Comparison of ENCODE assay signal across 26 cellular contexts in genomic region chr4:187685247-187685646, GRCh38.
DNase-seq lines count a peak whose midpoint lies in the region; ATAC-seq and TF ChIP-seq lines count a peak whose summit lies in the region.
"Had no signal": no experiment of that assay in that cellular context is flagged by ENCODE, and none has a peak within 500 bp of the region (broad histone marks: within the 10 kb centered on the region; RNA-seq: fewer than 3 reads in every experiment).

No MANE protein-coding gene starts in this region.

- no peaks in the 10 kb centered on the region for H3K9me3 Mint-ChIP-seq in MCF 10A (ENCODE audit: unreplicated experiment)
- H3K9me3 Mint-ChIP-seq: GM23338 had no signal

- no peak for TF ChIP-seq CTCF in MCF 10A (IDR thresholded peaks at IDR 0.05; ENCODE audit: unreplicated experiment)
- no peak for TF ChIP-seq CTCF in breast epithelium (IDR thresholded peaks at IDR 0.05)

- DNase-seq in MCF 10A (ENCODE audit: unreplicated experiment) (peak; percentile 53), breast epithelium (ENCODE audit: low spot score in 2 of 2) (no peak), HT1080 (ENCODE audit: low read depth) (peak; percentile 40), T1000 (lab: John Stamatoyannopoulos, UW) (peak; percentile 22), DMS114 treated with DMSO at 0.1 percent for 48 hours (lab: John Stamatoyannopoulos, UW; ENCODE audit: unreplicated experiment) (no peak), NCI-H146 (lab: John Stamatoyannopoulos, UW) (no peak), COLO829 (ENCODE audit: low spot score) (no peak)
- DNase-seq: BE2C; DMS 273 treated with DMSO at 0.1 percent for 48 hours; MG63; NCI-H1436; NCI-H2029; NCI-H2171; NCI-H345; NCI-H524; NCI-H774; NK-92 treated with Interleukin-12 subunit alpha and Interleukin-12 subunit beta, amount 100 ng/mL, for 24 hours had no signal

- no peak overlapping the region for H3K4me3 ChIP-seq in breast epithelium
- H3K4me3 ChIP-seq: GM12878, GM23338, HAP-1, MG63, SJSA1 had no signal

- H3K27me3 ChIP-seq in breast epithelium = no peaks in the 10 kb centered on the region
- H3K27me3 ChIP-seq: BE2C, MG63 had no signal

- H3K27ac ChIP-seq in breast epithelium = no peak overlapping the region
- H3K27ac ChIP-seq: SJSA1 had no signal

- no peaks in the 10 kb centered on the region for H3K9me3 ChIP-seq in breast epithelium
- H3K9me3 ChIP-seq: BE2C, HAP-1, MG63, SJSA1 had no signal

- H3K27ac Mint-ChIP-seq in MCF 10A (ENCODE audit: low read depth, unreplicated experiment) = no peak overlapping the region
- H3K27ac Mint-ChIP-seq: GM23338; IgD-negative memory B cell; T-helper 1 cell treated with Interleukin-12 subunit alpha and Interleukin-12 subunit beta and Interleukin-4 antibody, amounts not matched to agents 30 μg/mL and 1 μg/mL, for 36 hours had no signal

- no TSS peak for BruUV-seq in MCF 10A (replicated peaks; lab: Mats Ljungman, UMichigan)

- H3K36me3 Mint-ChIP-seq in MCF 10A (ENCODE audit: insufficient read depth, unreplicated experiment) = no peaks in the 10 kb centered on the region
- H3K36me3 Mint-ChIP-seq: IgD-negative memory B cell had no signal

- intact Hi-C loops in MCF 10A (cut with micrococcal nuclease) = no loop called here
- intact Hi-C loops in breast epithelium (cut with DNase I; ENCODE audit: low total_unique reads) = no loop called here

- POLR2A ChIA-PET in MCF 10A (lab: Yijun Ruan, JAX) = no interaction called here

- CTCF ChIA-PET in MCF 10A (lab: Yijun Ruan, JAX) = no interaction called here

- H3K27me3 Mint-ChIP-seq in MCF 10A (ENCODE audit: insufficient read depth, unreplicated experiment) = no peaks in the 10 kb centered on the region
- H3K27me3 Mint-ChIP-seq: IgD-negative memory B cell had no signal

- H3K4me1 ChIP-seq in breast epithelium = no peaks in the 10 kb centered on the region
- H3K4me1 ChIP-seq: BE2C, HAP-1, SJSA1 had no signal

- H3K36me3 ChIP-seq in breast epithelium = no peaks in the 10 kb centered on the region
- H3K36me3 ChIP-seq: BE2C, HAP-1, MG63, SJSA1 had no signal

- ATAC-seq in GM18505 (IDR thresholded peaks at IDR 0.05; ENCODE audit: unreplicated experiment) = no peak
- ATAC-seq: GM12878, GM23338, Panc1, Right ventricle myocardium inferior had no signal

- H3K4me3 Mint-ChIP-seq in MCF 10A (ENCODE audit: unreplicated experiment) = no peak overlapping the region
- H3K4me3 Mint-ChIP-seq: GM23338; IgD-negative memory B cell; T-helper 1 cell treated with Interleukin-12 subunit alpha and Interleukin-12 subunit beta and Interleukin-4 antibody, amounts not matched to agents 30 μg/mL and 1 μg/mL, for 36 hours had no signal

- no peak for TF ChIP-seq POLR2A in breast epithelium (IDR thresholded peaks at IDR 0.05)
- TF ChIP-seq POLR2A in GM18505 (IDR thresholded peaks at IDR 0.05; ENCODE audit: borderline replicate concordance, extremely low read depth, insufficient read depth, insufficient read length) = no peak

- peaks cover 9% of the 10 kb centered on the region for H3K4me1 Mint-ChIP-seq in MCF 10A (ENCODE audit: insufficient read depth, unreplicated experiment)
- H3K4me1 Mint-ChIP-seq: GM23338, IgD-negative memory B cell had no signal

Comparison
In these comparisons a context has a peak if more than half of its experiments do, and no peak if none do; other contexts are left out.
1. DNase-seq: peak in MCF 10A (single experiment), HT1080 (single experiment) and T1000 (single experiment); none in breast epithelium (0 of 2), DMS114 treated with DMSO at 0.1 percent for 48 hours (single experiment), NCI-H146 (single experiment) and COLO829 (single experiment).